ENCODE assay signal across 8 cellular contexts in genomic region chr14:23969433-23970282, GRCh38. TPM values are rescaled to one million over a fixed set of nuclear protein-coding genes. Genes with fewer than 3 reads are reported as not detected.
A peak's percentile ranks its signal among the peaks of the same experiment; 100 is the strongest.
DNase-seq lines count a peak whose midpoint lies in the region; ATAC-seq and TF ChIP-seq lines count a peak whose summit lies in the region.
"Not testable (repeated sequence)": the region's sequence is repeated elsewhere in the genome, so short reads cannot be mapped to it uniquely, and the experiment has no call there.

No MANE protein-coding gene starts in this region.

- H3K27ac ChIP-seq in foreskin keratinocyte: not testable (repeated sequence)

- ATAC-seq in GM21737 (IDR thresholded peaks at IDR 0.05; ENCODE audit: unreplicated experiment) (peak; percentile 50), WTC11 (peak; percentile 82), foreskin keratinocyte (peak; percentile 75)
- ATAC-seq in natural killer cell treated with Interleukin-12 subunit alpha and Interleukin-12 subunit beta and Interleukin-15 and Interleukin-18, amount 100 ng/mL, for 72 hours: peak; percentile 95 to 97

- POLR2A ChIA-PET in WTC11 (lab: Charles Lee): not testable (repeated sequence)

- peaks cover 15% of the 10 kb centered on the region for H3K9me3 Mint-ChIP-seq in WTC11
- not testable (repeated sequence) for H3K9me3 Mint-ChIP-seq in activated naive CD8-positive, alpha-beta T cell treated with anti-CD3 and anti-CD28 coated beads for 36 hours; natural killer cell treated with Interleukin-12 subunit alpha and Interleukin-12 subunit beta and Interleukin-15 and Interleukin-18, amount 100 ng/mL, for 72 hours

- CTCF ChIA-PET in WTC11 (lab: Charles Lee): not testable (repeated sequence)

- H3K27me3 ChIP-seq in foreskin keratinocyte: not testable (repeated sequence)

- not testable (repeated sequence) for H3K27ac Mint-ChIP-seq in WTC11; activated naive CD8-positive, alpha-beta T cell treated with anti-CD3 and anti-CD28 coated beads for 36 hours; natural killer cell treated with Interleukin-12 subunit alpha and Interleukin-12 subunit beta and Interleukin-15 and Interleukin-18, amount 100 ng/mL, for 72 hours

- DNase-seq in COLO668 (lab: John Stamatoyannopoulos, UW; ENCODE audit: unreplicated experiment) (peak; percentile 85), WTC11 (ENCODE audit: low spot score) (peak; percentile 48)
- not testable (repeated sequence) for DNase-seq in Jurkat, Clone E6-1 (ENCODE audit: low read depth, low spot score); foreskin keratinocyte
- peak; percentile 53 for DNase-seq in activated naive CD8-positive, alpha-beta T cell treated with anti-CD3 and anti-CD28 coated beads for 36 hours
- DNase-seq in natural killer cell treated with Interleukin-12 subunit alpha and Interleukin-12 subunit beta and Interleukin-15 and Interleukin-18, amount 100 ng/mL, for 72 hours (ENCODE audit: low spot score): peak; percentile 73
- peak; percentile 26 for DNase-seq in stimulated activated CD8-positive, alpha-beta memory T cell treated with anti-CD3 and anti-CD28 coated beads, Interleukin-12 subunit alpha, Interleukin-12 subunit beta, amount 100 ng/mL, for 24 hours (ENCODE audit: extremely low read depth)

- peak overlapping the region; percentile 46 for H3K4me3 ChIP-seq in Jurkat, Clone E6-1 (ENCODE audit: low read length)

- peaks cover 32% of the 10 kb centered on the region for H3K27me3 Mint-ChIP-seq in WTC11 (ENCODE audit: low read depth)
- H3K27me3 Mint-ChIP-seq in activated naive CD8-positive, alpha-beta T cell treated with anti-CD3 and anti-CD28 coated beads for 36 hours; natural killer cell treated with Interleukin-12 subunit alpha and Interleukin-12 subunit beta and Interleukin-15 and Interleukin-18, amount 100 ng/mL, for 72 hours: not testable (repeated sequence)

- H3K4me1 ChIP-seq in foreskin keratinocyte: not testable (repeated sequence)

- not testable (repeated sequence) for H3K4me3 Mint-ChIP-seq in WTC11; activated naive CD8-positive, alpha-beta T cell treated with anti-CD3 and anti-CD28 coated beads for 36 hours; natural killer cell treated with Interleukin-12 subunit alpha and Interleukin-12 subunit beta and Interleukin-15 and Interleukin-18, amount 100 ng/mL, for 72 hours

- not testable (repeated sequence) for TF ChIP-seq CTCF in WTC11 (IDR thresholded peaks at IDR 0.05); foreskin keratinocyte (conservative IDR thresholded peaks at IDR 0.05)

- H3K36me3 Mint-ChIP-seq in WTC11; activated naive CD8-positive, alpha-beta T cell treated with anti-CD3 and anti-CD28 coated beads for 36 hours; natural killer cell treated with Interleukin-12 subunit alpha and Interleukin-12 subunit beta and Interleukin-15 and Interleukin-18, amount 100 ng/mL, for 72 hours: not testable (repeated sequence)

- H3K4me1 Mint-ChIP-seq in WTC11; activated naive CD8-positive, alpha-beta T cell treated with anti-CD3 and anti-CD28 coated beads for 36 hours; natural killer cell treated with Interleukin-12 subunit alpha and Interleukin-12 subunit beta and Interleukin-15 and Interleukin-18, amount 100 ng/mL, for 72 hours (ENCODE audit: low read depth in 2 of 2): not testable (repeated sequence)

TF ChIP-seq in WTC11, 78 proteins besides CTCF, POLR2A, EP300 and RAD21:
- peak; percentile 79 for TF ChIP-seq GABPB1 (CRISPR knock-in tag; IDR thresholded peaks at IDR 0.05)

RNA-seq across cellular contexts. Expression of gene DHRS4, which starts 16.1 kb away (rescaled TPM):
- 47.1 TPM for polyA plus RNA-seq in Jurkat, Clone E6-1 (2012; ENCODE audit: insufficient read depth, insufficient read length)
- total RNA-seq in WTC11 (2021) (14.5 to 14.9 TPM (median 14.8 TPM) in 3 replicates), foreskin keratinocyte (25.6 and 29.2 TPM in 2 replicates)
- total RNA-seq in activated naive CD8-positive, alpha-beta T cell treated with anti-CD3 and anti-CD28 coated beads for 36 hours: 10 to 100 TPM; 18.0 to 21.4 TPM
- 34.2 and 39.0 TPM in 2 replicates for polyA plus RNA-seq in foreskin keratinocyte
- 10 to 100 TPM; 12.3 to 19.0 TPM for total RNA-seq in natural killer cell treated with Interleukin-12 subunit alpha and Interleukin-12 subunit beta and Interleukin-15 and Interleukin-18, amount 100 ng/mL, for 72 hours

RNA-seq across cellular contexts. Expression of gene DHRS4L2, which starts 19.1 kb away (rescaled TPM):
- 37.0 TPM for polyA plus RNA-seq in Jurkat, Clone E6-1 (2012; ENCODE audit: insufficient read depth, insufficient read length)
- total RNA-seq in WTC11 (2021) (8.7 to 10.2 TPM (median 9.7 TPM) in 3 replicates), foreskin keratinocyte (18.4 and 27.7 TPM in 2 replicates)
- 10 to 100 TPM; 18.1 to 20.8 TPM for total RNA-seq in activated naive CD8-positive, alpha-beta T cell treated with anti-CD3 and anti-CD28 coated beads for 36 hours
- 29.5 and 43.7 TPM in 2 replicates for polyA plus RNA-seq in foreskin keratinocyte
- 10 to 100 TPM; 13.7 to 16.5 TPM for total RNA-seq in natural killer cell treated with Interleukin-12 subunit alpha and Interleukin-12 subunit beta and Interleukin-15 and Interleukin-18, amount 100 ng/mL, for 72 hours
